27 cellular contexts compared by ENCODE assay signal in the genomic region with DNA sequence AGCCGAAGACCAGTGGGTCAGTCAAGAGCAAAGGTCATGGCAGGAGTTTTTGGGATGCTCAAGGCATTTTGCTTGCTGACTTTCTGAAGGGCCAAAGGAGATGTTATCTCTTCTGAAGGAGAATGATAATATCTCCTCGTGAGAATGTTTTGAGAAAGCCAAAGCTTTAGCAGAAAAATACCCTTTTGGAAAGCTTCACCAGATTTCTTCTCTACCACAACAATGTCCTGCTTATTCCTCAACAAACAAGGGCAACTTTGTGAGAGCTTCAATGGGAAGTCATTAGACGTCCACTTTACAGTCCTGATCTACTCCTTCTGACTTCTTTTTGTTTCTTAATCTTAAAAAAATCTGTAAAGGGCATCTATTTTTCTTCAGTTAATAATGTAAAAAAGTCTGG.
"Had no signal": no experiment of that assay in that cellular context is flagged by ENCODE, and none has a peak within 500 bp of the region (broad histone marks: within the 10 kb centered on the region; RNA-seq: fewer than 3 reads in every experiment).

No MANE protein-coding gene starts in this region.

- FAIRE-seq: colon had no signal

- DNase-seq: activated CD4-positive, alpha-beta T cell treated with anti-CD3 and anti-CD28 coated beads for 1 hour; activated CD4-positive, alpha-beta T cell treated with anti-CD3 and anti-CD28 coated beads for 4 hours; activated CD4-positive, alpha-beta T cell treated with anti-CD3 and anti-CD28 coated beads, Interleukin-2, amount 10 ng/mL, durations not matched to agents 7 days and 5 days; activated CD4-positive, alpha-beta T cell treated with anti-CD3 and anti-CD28 coated beads, Interleukin-2, amount 50 U/mL, for 4 hours; activated CD4-positive, CD25-positive, alpha-beta regulatory T cell; activated CD8-positive, alpha-beta memory T cell treated with anti-CD3 and anti-CD28 coated beads, Interleukin-2, amount 10 ng/mL, durations not matched to agents 7 days and 5 days; activated CD8-positive, alpha-beta memory T cell treated with anti-CD3 and anti-CD28 coated beads, Interleukin-2, amount 50 U/mL, for 4 hours; activated CD8-positive, alpha-beta T cell treated with anti-CD3 and anti-CD28 coated beads for 36 hours; activated effector memory CD4-positive, alpha-beta T cell treated with anti-CD3 and anti-CD28 coated beads, Interleukin-2, amount 50 U/mL, for 16 hours; activated naive CD4-positive, alpha-beta T cell treated with anti-CD3 and anti-CD28 coated beads for 36 hours; activated naive CD8-positive, alpha-beta T cell treated with anti-CD3 and anti-CD28 coated beads for 36 hours; activated naive CD8-positive, alpha-beta T cell treated with anti-CD3 and anti-CD28 coated beads, Interleukin-2, amount 50 U/mL, for 24 hours; activated T-cell treated with anti-CD3 and anti-CD28 coated beads, Interleukin-2, amount 50 U/mL, for 1 hour; activated T-cell treated with anti-CD3 and anti-CD28 coated beads, Interleukin-2, amount 50 U/mL, for 48 hours; adrenal gland; amygdala; aorta; body of pancreas; caudate nucleus; cortex of kidney; dermis blood vessel endothelial cell; effector CD4-positive, alpha-beta T cell; effector memory CD8-positive, alpha-beta T cell; erythroblast; foreskin keratinocyte; T-helper 2 cell had no signal
